14 cellular contexts compared by ENCODE assay signal in genomic region chr14:91364524-91365270, GRCh38. TPM values are rescaled to one million over a fixed set of nuclear protein-coding genes. Genes with fewer than 3 reads are reported as not detected.
A peak's percentile ranks its signal among the peaks of the same experiment; 100 is the strongest.
DNase-seq lines count a peak whose midpoint lies in the region; ATAC-seq and TF ChIP-seq lines count a peak whose summit lies in the region.
"Had no signal": no experiment of that assay in that cellular context is flagged by ENCODE, and none has a peak within 500 bp of the region (broad histone marks: within the 10 kb centered on the region; RNA-seq: fewer than 3 reads in every experiment).

No MANE protein-coding gene starts in this region.

- no peaks in the 10 kb centered on the region for H3K27me3 ChIP-seq in OCI-LY3 (ENCODE audit: low read depth, low read length)

- no peak for TF ChIP-seq CTCF in OCI-LY3 (IDR thresholded peaks at IDR 0.05; ENCODE audit: low read depth, low read length)
- no peak for TF ChIP-seq CTCF in osteocyte (IDR thresholded peaks at IDR 0.05)

- no peak overlapping the region for H3K4me3 Mint-ChIP-seq in activated naive CD4-positive, alpha-beta T cell treated with anti-CD3 and anti-CD28 coated beads, Interleukin-2, amount 50 U/mL, for 24 hours
- H3K4me3 Mint-ChIP-seq in dendritic cell treated with granulocyte-macrophage colony-stimulating factor and Interleukin-4, amounts not matched to agents 40 ng/mL and 50 ng/mL, for 4 days = peak overlapping the region; percentile 42
- H3K4me3 Mint-ChIP-seq in stimulated activated naive B cell treated with anti-CD40 and anti-IgM and Interleukin-4, amounts not matched to agents 10 μg/mL and 1 μg/mL and 100 μg/mL, for 72 hours = peak overlapping the region; percentile 57 to 66
- no peak overlapping the region for H3K4me3 Mint-ChIP-seq in osteocyte (ENCODE audit: unreplicated experiment)

- peak overlapping the region; percentile 64 for H3K9ac ChIP-seq in OCI-LY3 (ENCODE audit: low read length)

- peaks cover 86% of the 10 kb centered on the region for H3K4me1 Mint-ChIP-seq in activated naive CD4-positive, alpha-beta T cell treated with anti-CD3 and anti-CD28 coated beads, Interleukin-2, amount 50 U/mL, for 24 hours
- peaks cover 83% of the 10 kb centered on the region for H3K4me1 Mint-ChIP-seq in dendritic cell treated with granulocyte-macrophage colony-stimulating factor and Interleukin-4, amounts not matched to agents 40 ng/mL and 50 ng/mL, for 4 days (ENCODE audit: low read depth)
- H3K4me1 Mint-ChIP-seq in stimulated activated naive B cell treated with anti-CD40 and anti-IgM and Interleukin-4, amounts not matched to agents 10 μg/mL and 1 μg/mL and 100 μg/mL, for 72 hours = peaks cover 40 to 79% of the 10 kb centered on the region in 2 donors
- no peaks in the 10 kb centered on the region for H3K4me1 Mint-ChIP-seq in osteocyte (ENCODE audit: unreplicated experiment)

- peaks cover 7% of the 10 kb centered on the region for H3K36me3 ChIP-seq in OCI-LY3 (replicated peaks; ENCODE audit: low read depth, low read length)
- H3K36me3 ChIP-seq: HAP-1, prostate gland had no signal

- no peaks in the 10 kb centered on the region for H3K9me3 Mint-ChIP-seq in activated naive CD4-positive, alpha-beta T cell treated with anti-CD3 and anti-CD28 coated beads, Interleukin-2, amount 50 U/mL, for 24 hours
- H3K9me3 Mint-ChIP-seq in dendritic cell treated with granulocyte-macrophage colony-stimulating factor and Interleukin-4, amounts not matched to agents 40 ng/mL and 50 ng/mL, for 4 days = no peaks in the 10 kb centered on the region
- H3K9me3 Mint-ChIP-seq in stimulated activated naive B cell treated with anti-CD40 and anti-IgM and Interleukin-4, amounts not matched to agents 10 μg/mL and 1 μg/mL and 100 μg/mL, for 72 hours = no peaks in the 10 kb centered on the region
- H3K9me3 Mint-ChIP-seq in osteocyte (ENCODE audit: unreplicated experiment) = no peaks in the 10 kb centered on the region

- H3K4me1 ChIP-seq in OCI-LY3 (ENCODE audit: low read length) = peaks cover 92% of the 10 kb centered on the region
- H3K4me1 ChIP-seq: HAP-1 had no signal

- ATAC-seq in stimulated activated naive B cell treated with anti-CD40 and anti-IgM and Interleukin-4, amounts not matched to agents 10 μg/mL and 1 μg/mL and 100 μg/mL, for 72 hours (replicated peaks) = no peak

- H2AFZ ChIP-seq in OCI-LY3 (ENCODE audit: low read depth, low read length) = no peak overlapping the region

- DNase-seq in activated naive CD4-positive, alpha-beta T cell treated with Interleukin-2 at 50 U/mL for 16 hours = no peak
- DNase-seq in stimulated activated naive B cell treated with anti-CD40 and anti-IgM and Interleukin-4, amounts not matched to agents 10 μg/mL and 1 μg/mL and 100 μg/mL, for 72 hours = no peak
- no peak for DNase-seq in activated effector memory CD4-positive, alpha-beta T cell treated with anti-CD3 and anti-CD28 coated beads, Interleukin-2, amount 50 U/mL, for 16 hours
- DNase-seq in DMS53 treated with DMSO at 0.1 percent for 48 hours (lab: John Stamatoyannopoulos, UW; ENCODE audit: unreplicated experiment) (no peak), osteocyte (ENCODE audit: extremely low spot score, unreplicated experiment) (no peak)
- DNase-seq: foreskin fibroblast; NCI-H524; stimulated activated CD4-positive, alpha-beta T cell treated with anti-CD3 and anti-CD28 coated beads, Interleukin-1b, Interleukin-23, amount 100 ng/mL, for 48 hours; T1000 had no signal

- intact Hi-C loops in dendritic cell treated with granulocyte-macrophage colony-stimulating factor and Interleukin-4, amounts not matched to agents 40 ng/mL and 50 ng/mL, for 4 days (cut with micrococcal nuclease) = loop anchor here (5.0 kb wide), 3 partner anchors 33 to 53 kb away; partner anchors contain the start of gene CCDC88C

- H3K9me3 ChIP-seq in OCI-LY3 (ENCODE audit: insufficient read depth, low read length) = no peaks in the 10 kb centered on the region
- H3K9me3 ChIP-seq: HAP-1, prostate gland had no signal

- peaks cover under 1% of the 10 kb centered on the region for H3K36me3 Mint-ChIP-seq in activated naive CD4-positive, alpha-beta T cell treated with anti-CD3 and anti-CD28 coated beads, Interleukin-2, amount 50 U/mL, for 24 hours
- H3K36me3 Mint-ChIP-seq in dendritic cell treated with granulocyte-macrophage colony-stimulating factor and Interleukin-4, amounts not matched to agents 40 ng/mL and 50 ng/mL, for 4 days (ENCODE audit: low read depth) = no peaks in the 10 kb centered on the region
- peaks cover 7 to 23% of the 10 kb centered on the region in 2 donors for H3K36me3 Mint-ChIP-seq in stimulated activated naive B cell treated with anti-CD40 and anti-IgM and Interleukin-4, amounts not matched to agents 10 μg/mL and 1 μg/mL and 100 μg/mL, for 72 hours
- H3K36me3 Mint-ChIP-seq in osteocyte (ENCODE audit: unreplicated experiment) = no peaks in the 10 kb centered on the region

- H3K27ac Mint-ChIP-seq in activated naive CD4-positive, alpha-beta T cell treated with anti-CD3 and anti-CD28 coated beads, Interleukin-2, amount 50 U/mL, for 24 hours = peak overlapping the region; percentile 74
- peak overlapping the region; percentile 62 for H3K27ac Mint-ChIP-seq in dendritic cell treated with granulocyte-macrophage colony-stimulating factor and Interleukin-4, amounts not matched to agents 40 ng/mL and 50 ng/mL, for 4 days
- peak overlapping the region; percentile 94 for H3K27ac Mint-ChIP-seq in stimulated activated naive B cell treated with anti-CD40 and anti-IgM and Interleukin-4, amounts not matched to agents 10 μg/mL and 1 μg/mL and 100 μg/mL, for 72 hours
- no peak overlapping the region for H3K27ac Mint-ChIP-seq in osteocyte (ENCODE audit: unreplicated experiment)

- H4K20me1 ChIP-seq in OCI-LY3 (ENCODE audit: insufficient read depth, low read length) = peaks cover 54% of the 10 kb centered on the region

- peaks cover 94% of the 10 kb centered on the region for H3K79me2 ChIP-seq in OCI-LY3 (ENCODE audit: low read length)

- H3K4me2 ChIP-seq in OCI-LY3 (ENCODE audit: low read length) = peak overlapping the region; percentile 78

- peak overlapping the region; percentile 53 for H3K4me3 ChIP-seq in OCI-LY3 (ENCODE audit: low read length)
- H3K4me3 ChIP-seq: HAP-1, prostate gland had no signal

- H3K27ac ChIP-seq in OCI-LY3 (ENCODE audit: low read length) = peak overlapping the region; percentile 90
- H3K27ac ChIP-seq: prostate gland had no signal

- no peaks in the 10 kb centered on the region for H3K27me3 Mint-ChIP-seq in activated naive CD4-positive, alpha-beta T cell treated with anti-CD3 and anti-CD28 coated beads, Interleukin-2, amount 50 U/mL, for 24 hours
- peaks cover 16% of the 10 kb centered on the region for H3K27me3 Mint-ChIP-seq in dendritic cell treated with granulocyte-macrophage colony-stimulating factor and Interleukin-4, amounts not matched to agents 40 ng/mL and 50 ng/mL, for 4 days
- no peaks in the 10 kb centered on the region for H3K27me3 Mint-ChIP-seq in stimulated activated naive B cell treated with anti-CD40 and anti-IgM and Interleukin-4, amounts not matched to agents 10 μg/mL and 1 μg/mL and 100 μg/mL, for 72 hours
- H3K27me3 Mint-ChIP-seq in osteocyte (ENCODE audit: unreplicated experiment) = no peaks in the 10 kb centered on the region

RNA-seq across cellular contexts. Expression of gene CCDC88C, which starts 52.9 kb away (rescaled TPM):
- 1.1 and 1.4 TPM in 2 replicates for total RNA-seq in osteocyte

Comparison
In these comparisons a context has a peak if more than half of its experiments do, and no peak if none do; other contexts are left out.
1. H3K4me3 Mint-ChIP-seq: peak in dendritic cell treated with granulocyte-macrophage colony-stimulating factor and Interleukin-4, amounts not matched to agents 40 ng/mL and 50 ng/mL, for 4 days (single experiment) and stimulated activated naive B cell treated with anti-CD40 and anti-IgM and Interleukin-4, amounts not matched to agents 10 μg/mL and 1 μg/mL and 100 μg/mL, for 72 hours (2 of 2); none in activated naive CD4-positive, alpha-beta T cell treated with anti-CD3 and anti-CD28 coated beads, Interleukin-2, amount 50 U/mL, for 24 hours (single experiment) and osteocyte (single experiment).